ENCODE assay signal across 15 cellular contexts in the genomic region with DNA sequence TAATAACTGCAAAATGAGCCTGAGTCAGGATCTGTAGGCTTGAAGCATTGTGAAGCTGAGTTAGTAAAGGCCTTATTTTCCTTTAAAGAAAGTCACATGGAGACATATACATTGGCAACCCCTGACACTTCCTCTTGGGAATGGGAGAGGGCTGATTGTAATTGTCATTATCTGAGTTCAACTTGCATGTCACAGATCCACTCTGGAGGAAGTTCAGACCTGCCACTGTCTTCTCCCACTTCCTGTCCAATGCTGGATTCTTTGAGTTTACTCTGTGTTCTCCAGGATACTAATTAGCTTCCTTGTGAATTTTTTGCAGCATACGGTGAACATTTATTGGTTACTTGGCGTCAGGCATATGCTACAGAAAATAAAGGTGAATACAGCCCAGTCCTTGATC. TPM values are rescaled to one million over a fixed set of nuclear protein-coding genes. Genes with fewer than 3 reads are reported as not detected.
DNase-seq lines count a peak whose midpoint lies in the region; ATAC-seq and TF ChIP-seq lines count a peak whose summit lies in the region.
"Had no signal": no experiment of that assay in that cellular context is flagged by ENCODE, and none has a peak within 500 bp of the region (broad histone marks: within the 10 kb centered on the region; RNA-seq: fewer than 3 reads in every experiment).

No MANE protein-coding gene starts in this region.

- peaks cover 21% of the 10 kb centered on the region for H3K4me1 Mint-ChIP-seq in nephron progenitor cell
- H3K4me1 Mint-ChIP-seq: CD4-positive, alpha-beta memory T cell had no signal

- no peak overlapping the region for H3K4me3 Mint-ChIP-seq in nephron progenitor cell
- H3K4me3 Mint-ChIP-seq: CD4-positive, alpha-beta memory T cell; HFFc6 had no signal

- H3K27ac ChIP-seq in upper lobe of left lung: no peak overlapping the region

- peaks cover 84% of the 10 kb centered on the region for H3K36me3 Mint-ChIP-seq in nephron progenitor cell (ENCODE audit: low read depth)

- no peaks in the 10 kb centered on the region for H3K27me3 ChIP-seq in upper lobe of left lung

- H3K9me3 Mint-ChIP-seq in nephron progenitor cell: peaks cover 13% of the 10 kb centered on the region
- H3K9me3 Mint-ChIP-seq: HFFc6 had no signal

- ATAC-seq in left colon (peak; percentile 92), upper lobe of left lung (ENCODE audit: low FRiP score in 2 of 2) (no peak)

- no peak for TF ChIP-seq EP300 in upper lobe of left lung (IDR thresholded peaks at IDR 0.05)

- no peak for TF ChIP-seq CTCF in upper lobe of left lung (IDR thresholded peaks at IDR 0.05)
- TF ChIP-seq CTCF in nephron progenitor cell (IDR thresholded peaks at IDR 0.05): no peak

- H3K27ac Mint-ChIP-seq in nephron progenitor cell: no peak overlapping the region
- H3K27ac Mint-ChIP-seq: HFFc6 had no signal

- peaks cover 16 to 73% (median 52%) of the 10 kb centered on the region in 4 donors for H3K36me3 ChIP-seq in upper lobe of left lung

- H3K4me1 ChIP-seq in upper lobe of left lung: no peaks in the 10 kb centered on the region

- H3K4me3 ChIP-seq in upper lobe of left lung: no peak overlapping the region
- H3K4me3 ChIP-seq: HAP-1 had no signal

- intact Hi-C loops in left colon (cut with DNase I, micrococcal nuclease): no loop called here

- H3K9me3 ChIP-seq in upper lobe of left lung: no peaks in the 10 kb centered on the region
- H3K9me3 ChIP-seq: HAP-1 had no signal

- in situ Hi-C loops in KBM-7 (cut with MboI; ENCODE audit: low pct_unique_long_range_greater_than_20kb, low sequenced_read_pairs): no loop called here

- 78 to 80% methylated on average over 2 of the region's 2 CpGs for WGBS in upper lobe of left lung, 2 donors

- H3K27me3 Mint-ChIP-seq in nephron progenitor cell (ENCODE audit: low read depth, poor library complexity): peaks cover 7% of the 10 kb centered on the region
- H3K27me3 Mint-ChIP-seq: CD4-positive, alpha-beta memory T cell had no signal

- DNase-seq in KBM-7 (peak; percentile 32), NCI-H69 (lab: John Stamatoyannopoulos, UW) (peak; percentile 58), left colon (no peak), upper lobe of left lung (no peak), NCI-H1417 (lab: John Stamatoyannopoulos, UW) (no peak), nephron progenitor cell (no peak)
- DNase-seq: C1 segment of cervical spinal cord; Calu3; CD4-positive, alpha-beta memory T cell; DMS53; DMS79 treated with DMSO at 0.1 percent for 48 hours; GF-D8; GOT3; HFFc6 had no signal

- TF ChIP-seq POLR2A in upper lobe of left lung (IDR thresholded peaks at IDR 0.05): no peak

RNA-seq across cellular contexts. Expression of a gene that starts 34.1 kb away (rescaled TPM):
- total RNA-seq in left colon (10 to 100 TPM; 14.7 to 16.1 TPM), upper lobe of left lung (10 to 100 TPM; 10.5 to 29.3 (median 18.3) TPM)

RNA-seq across cellular contexts. Expression of a gene that starts 52.3 kb away (rescaled TPM):
- total RNA-seq in left colon (1,000 to 10,000 TPM; 1,768 to 1,865 TPM), upper lobe of left lung (1,000 to 10,000 TPM in 4 of 6 donors, 100 to 1,000 TPM in 2; 694 to 2,232 (median 1,163) TPM)

Comparison
In these comparisons a context has a peak if more than half of its experiments do, and no peak if none do; other contexts are left out.
1. DNase-seq: peak in KBM-7 (single experiment) and NCI-H69 (single experiment); none in left colon (0 of 2), upper lobe of left lung (0 of 2), NCI-H1417 (0 of 3) and nephron progenitor cell (single experiment).